ENCODE assay signal across 1 cellular context in genomic region chr1:23343246-23344110, GRCh38.
TF ChIP-seq lines count a peak whose summit lies in the region.

No MANE protein-coding gene starts in this region.

TF ChIP-seq in H1, 55 proteins besides CTCF, POLR2A, EP300 and RAD21 (continued from another document):
- TF ChIP-seq CEBPB (IDR thresholded peaks at IDR 0.05; ENCODE audit: low read depth, low read length) (no peak), SIN3A (conservative IDR thresholded peaks at IDR 0.05 in 1 of 2, IDR thresholded peaks at IDR 0.05 in 1 of 2; ENCODE audit: low read depth in 1 of 2, low read length in 2 of 2) (0 out of 4 replicates have a peak, but pooled peaks of 1 of the 2 experiments have one; percentile 12), E2F6 (IDR thresholded peaks at IDR 0.05) (peak; percentile 96), KDM4A (IDR thresholded peaks at IDR 0.05; ENCODE audit: low read depth, low read length, severe bottlenecking) (peak; percentile 17), RXRA (IDR thresholded peaks at IDR 0.05; ENCODE audit: insufficient read depth, low read depth, low read length) (no peak)
